ENCODE assay signal across 8 cellular contexts in genomic region chr5:100902406-100903035, GRCh38. TPM values are rescaled to one million over a fixed set of nuclear protein-coding genes. Genes with fewer than 3 reads are reported as not detected.
DNase-seq lines count a peak whose midpoint lies in the region; ATAC-seq, FAIRE-seq and TF ChIP-seq lines count a peak whose summit lies in the region.

No MANE protein-coding gene starts in this region.

- no peaks in the 10 kb centered on the region for H3K36me3 ChIP-seq in CD8-positive, alpha-beta T cell (ENCODE audit: insufficient read depth, low read length)
- no peaks in the 10 kb centered on the region for H3K36me3 ChIP-seq in left ventricle myocardium inferior

- no peaks in the 10 kb centered on the region for H3K27me3 ChIP-seq in CD8-positive, alpha-beta T cell (ENCODE audit: insufficient read depth, low read length)
- H3K27me3 ChIP-seq in left ventricle myocardium inferior (ENCODE audit: low read depth), result peaks cover 44% of the 10 kb centered on the region

- no peaks in the 10 kb centered on the region for H3K9me3 ChIP-seq in CD8-positive, alpha-beta T cell (ENCODE audit: low read length)
- no peaks in the 10 kb centered on the region for H3K9me3 ChIP-seq in left ventricle myocardium inferior (replicated peaks)

- no peak for FAIRE-seq in GM12892 (lab: Jason Lieb, UNC)

- no peak for TF ChIP-seq CTCF in CD8-positive, alpha-beta T cell (IDR thresholded peaks at IDR 0.05)
- TF ChIP-seq CTCF in NB4 (IDR thresholded peaks at IDR 0.05; ENCODE audit: low read depth, low read length) (no peak), left ventricle myocardium inferior (IDR thresholded peaks at IDR 0.05; ENCODE audit: borderline replicate concordance) (no peak), retinal pigment epithelial cell (conservative IDR thresholded peaks at IDR 0.05; ENCODE audit: low read depth, low read length) (no peak)

- H3K4me1 Mint-ChIP-seq in CD8-positive, alpha-beta T cell (ENCODE audit: low read depth), result peaks cover 59% of the 10 kb centered on the region

- intact Hi-C loops in CD8-positive, alpha-beta T cell (cut with DNase I, micrococcal nuclease), result loop anchor here (1.0 to 5.0 kb wide), 12 partner anchors 20 to 1975 kb away; partner anchors contain the start of genes CHD1 (in 2 of the 2) and FAM174A (in 1 of the 2)
- intact Hi-C loops in left ventricle myocardium inferior (cut with micrococcal nuclease), result loop anchor here (10.0 kb wide), 1 partner anchor 48 kb away; no protein-coding TSS in a partner anchor

- DNase-seq in CD8-positive, alpha-beta T cell, result peak in 5 of 7 experiments; percentile 11 to 53 (median 33)
- DNase-seq in NB4 (ENCODE audit: low read depth) (peak; percentile 71), left ventricle myocardium inferior (no peak), retinal pigment epithelial cell (ENCODE audit: low read depth) (no peak), GM12892 (ENCODE audit: insufficient read length) (no peak), GOT3 (lab: John Stamatoyannopoulos, UW) (no peak), germinal center (ENCODE audit: low spot score) (no peak)
- peak; percentile 71 for DNase-seq in activated effector memory CD4-positive, alpha-beta T cell treated with anti-CD3 and anti-CD28 coated beads, Interleukin-2, amount 50 U/mL, for 16 hours

- peak overlapping the region; percentile 72 for H3K4me3 ChIP-seq in CD8-positive, alpha-beta T cell (ENCODE audit: low read depth, low read length)
- H3K4me3 ChIP-seq in NB4 (ENCODE audit: low read depth, low read length), result peak overlapping the region; percentile 100
- H3K4me3 ChIP-seq in left ventricle myocardium inferior, result peak overlapping the region; percentile 70
- peak overlapping the region; percentile 72 for H3K4me3 ChIP-seq in retinal pigment epithelial cell (ENCODE audit: low read length)

- H3K27ac ChIP-seq in CD8-positive, alpha-beta T cell (ENCODE audit: low read depth, low read length), result peak overlapping the region; percentile 70
- peak overlapping the region; percentile 89 for H3K27ac ChIP-seq in left ventricle myocardium inferior (replicated peaks)

- H3K27me3 Mint-ChIP-seq in CD8-positive, alpha-beta T cell (ENCODE audit: low read depth), result no peaks in the 10 kb centered on the region

- H3K9me3 Mint-ChIP-seq in CD8-positive, alpha-beta T cell, result no peaks in the 10 kb centered on the region

- CTCF ChIA-PET in CD8-positive, alpha-beta T cell (lab: Charles Lee), result interaction anchor here (0.9 to 2.2 kb wide), 11 partner anchors 9 to 472 kb away, joined by 3 to 12 read pairs (median 3); no protein-coding TSS in a partner anchor

- TF ChIP-seq POLR2A in NB4 (IDR thresholded peaks at IDR 0.05; ENCODE audit: extremely low read depth, insufficient read length), result no peak
- TF ChIP-seq POLR2A in GM12892 (IDR thresholded peaks at IDR 0.05; ENCODE audit: low read depth, low read length), result no peak

- peaks cover 20% of the 10 kb centered on the region for H3K36me3 Mint-ChIP-seq in CD8-positive, alpha-beta T cell

- peak overlapping the region; percentile 97 for H3K27ac Mint-ChIP-seq in CD8-positive, alpha-beta T cell

- ATAC-seq in CD8-positive, alpha-beta T cell, result peak; percentile 7

- H3K4me3 Mint-ChIP-seq in CD8-positive, alpha-beta T cell, result peak overlapping the region; percentile 88

- POLR2A ChIA-PET in CD8-positive, alpha-beta T cell (lab: Charles Lee), result interaction anchor here (0.9 to 5.7 kb wide), 11 partner anchors 8 to 1973 kb away, joined by 3 to 71 read pairs (median 5); partner anchors contain the start of genes CHD1 and FAM174A

- peaks cover 21% of the 10 kb centered on the region for H3K4me1 ChIP-seq in CD8-positive, alpha-beta T cell (ENCODE audit: insufficient read depth, low read length)
- H3K4me1 ChIP-seq in left ventricle myocardium inferior, result peaks cover 43% of the 10 kb centered on the region

RNA-seq across cellular contexts. Expression of gene ST8SIA4, which starts 0.6 kb away (rescaled TPM):
- total RNA-seq in CD8-positive, alpha-beta T cell, result 10 to 100 TPM; 15.6 to 16.4 TPM
- total RNA-seq in left ventricle myocardium inferior, result 3.2 TPM
- polyA plus RNA-seq in GM12892 (2012; ENCODE audit: missing spikeins), result 21.1 TPM

Comparison
In these comparisons a context has a peak if more than half of its experiments do, and no peak if none do; other contexts are left out.
1. DNase-seq: peak in CD8-positive, alpha-beta T cell (5 of 7), NB4 (single experiment) and activated effector memory CD4-positive, alpha-beta T cell treated with anti-CD3 and anti-CD28 coated beads, Interleukin-2, amount 50 U/mL, for 16 hours (single experiment); none in left ventricle myocardium inferior (single experiment), retinal pigment epithelial cell (single experiment), GM12892 (single experiment), GOT3 (single experiment) and germinal center (single experiment).
2. Peak in every context shown above with its lines, with median percentiles within 50 percentile points of each other: H3K4me3 ChIP-seq.